Comparison of ENCODE assay signal across 1 cellular context in genomic region chr12:646303-647038, GRCh38.
TF ChIP-seq lines count a peak whose summit lies in the region.

No MANE protein-coding gene starts in this region.

TF ChIP-seq in HepG2, 621 proteins besides CTCF, POLR2A, EP300 and RAD21 (continued from another document and continues in another):
- TF ChIP-seq, protein P1, sequence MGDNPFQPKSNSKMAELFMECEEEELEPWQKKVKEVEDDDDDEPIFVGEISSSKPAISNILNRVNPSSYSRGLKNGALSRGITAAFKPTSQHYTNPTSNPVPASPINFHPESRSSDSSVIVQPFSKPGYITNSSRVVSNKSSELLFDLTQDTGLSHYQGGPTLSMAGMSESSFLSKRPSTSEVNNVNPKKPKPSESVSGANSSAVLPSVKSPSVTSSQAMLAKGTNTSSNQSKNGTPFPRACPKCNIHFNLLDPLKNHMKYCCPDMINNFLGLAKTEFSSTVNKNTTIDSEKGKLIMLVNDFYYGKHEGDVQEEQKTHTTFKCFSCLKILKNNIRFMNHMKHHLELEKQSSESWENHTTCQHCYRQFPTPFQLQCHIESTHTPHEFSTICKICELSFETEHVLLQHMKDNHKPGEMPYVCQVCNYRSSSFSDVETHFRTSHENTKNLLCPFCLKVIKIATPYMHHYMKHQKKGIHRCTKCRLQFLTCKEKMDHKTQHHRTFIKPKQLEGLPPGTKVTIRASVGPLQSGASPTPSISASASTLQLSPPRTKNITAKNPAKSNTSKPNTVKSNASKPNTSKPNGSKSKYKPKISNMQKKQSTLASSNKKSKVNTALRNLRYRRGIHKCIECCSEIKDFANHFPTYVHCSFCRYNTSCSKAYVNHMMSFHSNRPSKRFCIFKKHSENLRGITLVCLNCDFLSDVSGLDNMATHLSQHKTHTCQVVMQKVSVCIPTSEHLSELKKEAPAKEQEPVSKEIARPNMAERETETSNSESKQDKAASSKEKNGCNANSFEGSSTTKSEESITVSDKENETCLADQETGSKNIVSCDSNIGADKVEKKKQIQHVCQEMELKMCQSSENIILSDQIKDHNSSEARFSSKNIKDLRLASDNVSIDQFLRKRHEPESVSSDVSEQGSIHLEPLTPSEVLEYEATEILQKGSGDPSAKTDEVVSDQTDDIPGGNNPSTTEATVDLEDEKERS (CRISPR knock-in tag; IDR thresholded peaks at IDR 0.05): no peak; the same call in 1 of the 2 replicates
- TF ChIP-seq SP5 (CRISPR knock-in tag; IDR thresholded peaks at IDR 0.05; ENCODE audit: borderline replicate concordance, low read depth) (peak; percentile 71), HHEX (CRISPR knock-in tag; IDR thresholded peaks at IDR 0.05) (peak; percentile 74; the same call in 1 of the 2 replicates), ZNF569 (CRISPR knock-in tag; IDR thresholded peaks at IDR 0.05; ENCODE audit: borderline replicate concordance) (no peak), THRA (CRISPR knock-in tag; IDR thresholded peaks at IDR 0.05; ENCODE audit: borderline replicate concordance) (peak; percentile 73; the same call in 1 of the 2 replicates), ARID2 (CRISPR knock-in tag; IDR thresholded peaks at IDR 0.05; ENCODE audit: borderline replicate concordance) (no peak), HMGXB4 (CRISPR knock-in tag; IDR thresholded peaks at IDR 0.05; ENCODE audit: borderline replicate concordance in 1 of 2, low read depth in 1 of 2) (peak in 1 of 2 experiments; percentile 64; a peak in 3 of 4 replicates), ZNF292 (CRISPR knock-in tag; IDR thresholded peaks at IDR 0.05; ENCODE audit: borderline replicate concordance, low read depth) (peak; percentile 92; the same call in 1 of the 2 replicates), ZNF652 (CRISPR knock-in tag; IDR thresholded peaks at IDR 0.05; ENCODE audit: borderline replicate concordance, low read depth) (peak; percentile 44; the same call in 1 of the 2 replicates), CCDC6 (CRISPR knock-in tag; IDR thresholded peaks at IDR 0.05) (0 out of 2 replicates have a peak, but pooled peaks have one; percentile 75), ZNF720 (CRISPR knock-in tag; IDR thresholded peaks at IDR 0.05) (no peak), SP140L (CRISPR knock-in tag; IDR thresholded peaks at IDR 0.05; ENCODE audit: borderline replicate concordance) (no peak), ZNF746 (CRISPR knock-in tag; IDR thresholded peaks at IDR 0.05) (peak; percentile 79), ZNF33A (CRISPR knock-in tag; IDR thresholded peaks at IDR 0.05; ENCODE audit: borderline replicate concordance) (no peak), NFIC (IDR thresholded peaks at IDR 0.05; ENCODE audit: low read length) (peak; percentile 71), ZKSCAN8 (CRISPR knock-in tag; IDR thresholded peaks at IDR 0.05; ENCODE audit: borderline replicate concordance) (peak; percentile 65), ZNF251 (CRISPR knock-in tag; IDR thresholded peaks at IDR 0.05) (no peak), PHF20 (CRISPR knock-in tag; IDR thresholded peaks at IDR 0.05) (no peak), ZNF710 (CRISPR knock-in tag; IDR thresholded peaks at IDR 0.05; ENCODE audit: borderline replicate concordance) (peak; percentile 81; the same call in 1 of the 2 replicates), ZHX1 (CRISPR knock-in tag; IDR thresholded peaks at IDR 0.05; ENCODE audit: low read depth) (no peak; the same call in 1 of the 2 replicates), JUND (CRISPR knock-in tag; IDR thresholded peaks at IDR 0.05) (peak; percentile 78), IRX3 (CRISPR knock-in tag; IDR thresholded peaks at IDR 0.05; ENCODE audit: borderline replicate concordance, low read depth) (no peak), TP53 (CRISPR knock-in tag; conservative IDR thresholded peaks at IDR 0.05) (no peak), JARID2 (CRISPR knock-in tag; IDR thresholded peaks at IDR 0.05; ENCODE audit: insufficient replicate concordance) (no peak), ZNF350 (CRISPR knock-in tag; IDR thresholded peaks at IDR 0.05; ENCODE audit: borderline replicate concordance, low read depth) (no peak), SALL1 (CRISPR knock-in tag; IDR thresholded peaks at IDR 0.05) (peak; percentile 97), ZNF556 (CRISPR knock-in tag; IDR thresholded peaks at IDR 0.05; ENCODE audit: borderline replicate concordance) (peak; percentile 93; the same call in 1 of the 2 replicates), ZFP36L2 (CRISPR knock-in tag; IDR thresholded peaks at IDR 0.05) (no peak), ZNF737 (CRISPR knock-in tag; IDR thresholded peaks at IDR 0.05; ENCODE audit: borderline replicate concordance) (no peak), ZNF136 (CRISPR knock-in tag; IDR thresholded peaks at IDR 0.05; ENCODE audit: low read depth) (peak; percentile 44; the same call in 1 of the 2 replicates), ELK4 (CRISPR knock-in tag; IDR thresholded peaks at IDR 0.05; ENCODE audit: borderline replicate concordance) (no peak), MYPOP (CRISPR knock-in tag; IDR thresholded peaks at IDR 0.05) (peak; percentile 85), HOXA7 (CRISPR knock-in tag; IDR thresholded peaks at IDR 0.05) (no peak), NFYC (CRISPR knock-in tag; IDR thresholded peaks at IDR 0.05) (no peak), NPAS2 (CRISPR knock-in tag; IDR thresholded peaks at IDR 0.05; ENCODE audit: borderline replicate concordance) (no peak)
- TF ChIP-seq, protein P2, sequence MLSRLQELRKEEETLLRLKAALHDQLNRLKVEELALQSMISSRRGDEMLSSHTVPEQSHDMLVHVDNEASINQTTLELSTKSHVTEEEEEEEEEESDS (CRISPR knock-in tag; IDR thresholded peaks at IDR 0.05; ENCODE audit: borderline replicate concordance): no peak
- TF ChIP-seq, protein P3, sequence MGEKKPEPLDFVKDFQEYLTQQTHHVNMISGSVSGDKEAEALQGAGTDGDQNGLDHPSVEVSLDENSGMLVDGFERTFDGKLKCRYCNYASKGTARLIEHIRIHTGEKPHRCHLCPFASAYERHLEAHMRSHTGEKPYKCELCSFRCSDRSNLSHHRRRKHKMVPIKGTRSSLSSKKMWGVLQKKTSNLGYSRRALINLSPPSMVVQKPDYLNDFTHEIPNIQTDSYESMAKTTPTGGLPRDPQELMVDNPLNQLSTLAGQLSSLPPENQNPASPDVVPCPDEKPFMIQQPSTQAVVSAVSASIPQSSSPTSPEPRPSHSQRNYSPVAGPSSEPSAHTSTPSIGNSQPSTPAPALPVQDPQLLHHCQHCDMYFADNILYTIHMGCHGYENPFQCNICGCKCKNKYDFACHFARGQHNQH (CRISPR knock-in tag; IDR thresholded peaks at IDR 0.05): peak; percentile 90
- TF ChIP-seq, protein P4, sequence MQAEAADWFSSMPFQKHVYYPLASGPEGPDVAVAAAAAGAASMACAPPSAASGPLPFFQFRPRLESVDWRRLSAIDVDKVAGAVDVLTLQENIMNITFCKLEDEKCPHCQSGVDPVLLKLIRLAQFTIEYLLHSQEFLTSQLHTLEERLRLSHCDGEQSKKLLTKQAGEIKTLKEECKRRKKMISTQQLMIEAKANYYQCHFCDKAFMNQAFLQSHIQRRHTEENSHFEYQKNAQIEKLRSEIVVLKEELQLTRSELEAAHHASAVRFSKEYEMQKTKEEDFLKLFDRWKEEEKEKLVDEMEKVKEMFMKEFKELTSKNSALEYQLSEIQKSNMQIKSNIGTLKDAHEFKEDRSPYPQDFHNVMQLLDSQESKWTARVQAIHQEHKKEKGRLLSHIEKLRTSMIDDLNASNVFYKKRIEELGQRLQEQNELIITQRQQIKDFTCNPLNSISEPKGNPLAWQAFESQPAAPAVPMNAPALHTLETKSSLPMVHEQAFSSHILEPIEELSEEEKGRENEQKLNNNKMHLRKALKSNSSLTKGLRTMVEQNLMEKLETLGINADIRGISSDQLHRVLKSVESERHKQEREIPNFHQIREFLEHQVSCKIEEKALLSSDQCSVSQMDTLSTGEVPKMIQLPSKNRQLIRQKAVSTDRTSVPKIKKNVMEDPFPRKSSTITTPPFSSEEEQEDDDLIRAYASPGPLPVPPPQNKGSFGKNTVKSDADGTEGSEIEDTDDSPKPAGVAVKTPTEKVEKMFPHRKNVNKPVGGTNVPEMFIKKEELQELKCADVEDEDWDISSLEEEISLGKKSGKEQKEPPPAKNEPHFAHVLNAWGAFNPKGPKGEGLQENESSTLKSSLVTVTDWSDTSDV (CRISPR knock-in tag; IDR thresholded peaks at IDR 0.05): no peak
- TF ChIP-seq, protein P5, sequence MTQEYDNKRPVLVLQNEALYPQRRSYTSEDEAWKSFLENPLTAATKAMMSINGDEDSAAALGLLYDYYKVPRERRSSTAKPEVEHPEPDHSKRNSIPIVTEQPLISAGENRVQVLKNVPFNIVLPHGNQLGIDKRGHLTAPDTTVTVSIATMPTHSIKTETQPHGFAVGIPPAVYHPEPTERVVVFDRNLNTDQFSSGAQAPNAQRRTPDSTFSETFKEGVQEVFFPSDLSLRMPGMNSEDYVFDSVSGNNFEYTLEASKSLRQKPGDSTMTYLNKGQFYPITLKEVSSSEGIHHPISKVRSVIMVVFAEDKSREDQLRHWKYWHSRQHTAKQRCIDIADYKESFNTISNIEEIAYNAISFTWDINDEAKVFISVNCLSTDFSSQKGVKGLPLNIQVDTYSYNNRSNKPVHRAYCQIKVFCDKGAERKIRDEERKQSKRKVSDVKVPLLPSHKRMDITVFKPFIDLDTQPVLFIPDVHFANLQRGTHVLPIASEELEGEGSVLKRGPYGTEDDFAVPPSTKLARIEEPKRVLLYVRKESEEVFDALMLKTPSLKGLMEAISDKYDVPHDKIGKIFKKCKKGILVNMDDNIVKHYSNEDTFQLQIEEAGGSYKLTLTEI (CRISPR knock-in tag; conservative IDR thresholded peaks at IDR 0.05): no peak
- TF ChIP-seq, protein P6, sequence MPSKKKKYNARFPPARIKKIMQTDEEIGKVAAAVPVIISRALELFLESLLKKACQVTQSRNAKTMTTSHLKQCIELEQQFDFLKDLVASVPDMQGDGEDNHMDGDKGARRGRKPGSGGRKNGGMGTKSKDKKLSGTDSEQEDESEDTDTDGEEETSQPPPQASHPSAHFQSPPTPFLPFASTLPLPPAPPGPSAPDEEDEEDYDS (CRISPR knock-in tag; IDR thresholded peaks at IDR 0.05): peak; percentile 64
